Comparison of ENCODE assay signal across 8 cellular contexts in the genomic region with DNA sequence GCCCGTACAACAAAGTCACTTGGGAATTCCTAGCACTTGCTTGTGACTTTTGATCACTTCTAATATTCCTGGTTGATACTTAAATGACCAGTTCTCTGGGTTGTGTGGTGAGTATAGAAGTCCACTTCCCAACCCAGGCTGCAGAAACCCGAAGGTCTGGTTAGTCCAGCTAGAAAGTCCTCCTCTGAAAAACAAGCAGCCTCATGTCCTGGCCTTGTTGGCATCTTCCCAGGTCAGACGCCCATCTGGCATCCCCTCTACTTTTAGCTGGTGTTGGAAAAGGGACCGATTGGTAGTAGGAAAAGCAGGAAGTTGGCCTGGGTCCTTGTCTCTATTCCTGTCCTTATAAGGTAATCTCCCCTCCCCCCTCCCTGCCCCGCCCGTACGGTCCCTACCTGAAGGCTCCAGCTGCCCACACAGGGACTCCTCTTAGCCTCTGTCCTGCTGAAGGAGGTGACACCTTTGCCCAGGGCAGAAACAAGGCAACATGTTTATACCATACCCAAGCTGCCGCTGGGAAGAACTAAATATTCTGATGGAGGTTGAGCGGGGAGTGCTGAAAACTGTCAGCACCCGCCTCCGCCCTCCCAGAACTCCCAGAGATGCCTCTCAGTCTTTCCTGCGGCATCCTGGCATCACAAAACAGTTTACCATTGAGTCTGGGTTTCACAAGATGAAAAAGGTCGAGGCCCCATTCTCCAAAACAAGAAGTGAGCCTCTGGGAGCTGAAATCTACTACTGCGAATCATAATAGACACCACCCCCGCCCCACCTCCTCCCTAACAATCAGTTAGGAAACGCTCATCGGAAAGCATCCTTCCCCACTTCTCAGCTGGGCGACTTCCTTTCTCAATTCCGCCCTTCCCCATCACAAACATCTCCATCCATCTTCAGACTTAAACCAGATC. TPM values are rescaled to one million over a fixed set of nuclear protein-coding genes. Genes with fewer than 3 reads are reported as not detected.
DNase-seq lines count a peak whose midpoint lies in the region; ATAC-seq and TF ChIP-seq lines count a peak whose summit lies in the region.

No MANE protein-coding gene starts in this region.

- H3K27me3 Mint-ChIP-seq in CD8-positive, alpha-beta memory T cell: peaks cover 0 to 8% of the 10 kb centered on the region in 2 donors
- no peaks in the 10 kb centered on the region for H3K27me3 Mint-ChIP-seq in chondrocyte (ENCODE audit: low read depth)

- peak overlapping the region; percentile 93 to 100 (median 99) for H3K4me3 Mint-ChIP-seq in CD8-positive, alpha-beta memory T cell
- H3K4me3 Mint-ChIP-seq in chondrocyte (ENCODE audit: unreplicated experiment): peak overlapping the region; percentile 89

- peaks cover 73% of the 10 kb centered on the region for H3K4me1 ChIP-seq in CD8-positive, alpha-beta memory T cell (ENCODE audit: insufficient read depth, low read length)
- H3K4me1 ChIP-seq in HUES48 (ENCODE audit: control insufficient read depth, insufficient read depth, low read length) (peaks cover 10% of the 10 kb centered on the region), SJSA1 (replicated peaks) (peaks cover 25% of the 10 kb centered on the region)

- no peak for TF ChIP-seq CTCF in chondrocyte (IDR thresholded peaks at IDR 0.05)

- no peaks in the 10 kb centered on the region for H3K27me3 ChIP-seq in CD8-positive, alpha-beta memory T cell (ENCODE audit: insufficient read depth, low read length, poor library complexity, severe bottlenecking)
- peaks cover 7% of the 10 kb centered on the region; the same call in 1 of the 2 replicates for H3K27me3 ChIP-seq in HUES48 (ENCODE audit: control insufficient read depth, insufficient read depth, low read length)
- no peaks in the 10 kb centered on the region for H3K27me3 ChIP-seq in SJSA1 (replicated peaks)

- peaks cover 16 to 56% (median 36%) of the 10 kb centered on the region in 3 donors for H3K36me3 Mint-ChIP-seq in CD8-positive, alpha-beta memory T cell
- peaks cover 14% of the 10 kb centered on the region for H3K36me3 Mint-ChIP-seq in chondrocyte (ENCODE audit: low read depth)

- POLR2A ChIA-PET in CD8-positive, alpha-beta memory T cell (lab: Charles Lee): interaction anchor here (0.6 to 13.0 kb wide), 7 partner anchors 9 to 325 kb away, joined by 3 to 275 read pairs (median 4); a partner anchor contains a TSS

- ATAC-seq in GM21526 (IDR thresholded peaks at IDR 0.05; ENCODE audit: low FRiP score, unreplicated experiment): no peak

- H3K27ac ChIP-seq in CD8-positive, alpha-beta memory T cell (ENCODE audit: low read depth, low read length): peak overlapping the region; percentile 70
- peak overlapping the region; percentile 87 for H3K27ac ChIP-seq in HUES48 (ENCODE audit: low read depth, low read length)
- H3K27ac ChIP-seq in SJSA1: peak overlapping the region; percentile 76

- peak overlapping the region; percentile 81 to 100 (median 98) for H3K27ac Mint-ChIP-seq in CD8-positive, alpha-beta memory T cell
- peak overlapping the region; percentile 93 for H3K27ac Mint-ChIP-seq in chondrocyte (ENCODE audit: unreplicated experiment)

- H3K36me3 ChIP-seq in CD8-positive, alpha-beta memory T cell (ENCODE audit: insufficient read depth, low read length): peaks cover 39% of the 10 kb centered on the region
- H3K36me3 ChIP-seq in HUES48 (ENCODE audit: control insufficient read depth, insufficient read depth, low read length) (peaks cover 2% of the 10 kb centered on the region; the same call in 1 of the 2 replicates), SJSA1 (peaks cover 57% of the 10 kb centered on the region)

- H3K4me3 ChIP-seq in CD8-positive, alpha-beta memory T cell (ENCODE audit: low read length): peak overlapping the region; percentile 98
- H3K4me3 ChIP-seq in HUES48 (ENCODE audit: low read depth, low read length) (peak overlapping the region; percentile 77), SJSA1 (peak overlapping the region; percentile 95)

- H3K9ac ChIP-seq in HUES48 (ENCODE audit: low read depth, low read length): no peak overlapping the region

- H3K4me1 Mint-ChIP-seq in CD8-positive, alpha-beta memory T cell: peaks cover 66 to 75% (median 72%) of the 10 kb centered on the region in 3 donors
- peaks cover 24% of the 10 kb centered on the region for H3K4me1 Mint-ChIP-seq in chondrocyte (ENCODE audit: low read depth)

- DNase-seq in CD8-positive, alpha-beta memory T cell: no peak
- DNase-seq in SJSA1 (ENCODE audit: low read depth in 1 of 2, low spot score in 2 of 2) (peak in 1 of 2 experiments; percentile 36), chondrocyte (ENCODE audit: low spot score) (no peak), kidney tubule cell (ENCODE audit: low spot score) (peak; percentile 68), ACHN (no peak)
- peak; percentile 22 for DNase-seq in stimulated activated CD4-positive, alpha-beta T cell treated with anti-CD3 and anti-CD28 coated beads, Interleukin-4, amount 100 ng/mL, for 1 hour

- in situ Hi-C loops in ACHN (cut with HindIII; ENCODE audit: low pct_ligation_motif_present, low pct_unique_long_range_greater_than_20kb, low sequenced_read_pairs): no loop called here

- H3K9me3 Mint-ChIP-seq in CD8-positive, alpha-beta memory T cell: peaks cover 0 to 2% (median 0%) of the 10 kb centered on the region in 5 donors
- H3K9me3 Mint-ChIP-seq in chondrocyte (ENCODE audit: low read depth): no peaks in the 10 kb centered on the region

- H3K9me3 ChIP-seq in CD8-positive, alpha-beta memory T cell (ENCODE audit: low read length): no peaks in the 10 kb centered on the region
- no peaks in the 10 kb centered on the region for H3K9me3 ChIP-seq in HUES48 (ENCODE audit: control insufficient read depth, insufficient read depth, low read length)
- H3K9me3 ChIP-seq in SJSA1 (replicated peaks): peaks cover 3% of the 10 kb centered on the region; the same call in 1 of the 2 replicates

- CTCF ChIA-PET in CD8-positive, alpha-beta memory T cell (lab: Charles Lee): interaction anchor here (1.7 to 9.7 kb wide), 3 partner anchors 12 to 89 kb away, joined by 5 to 83 read pairs (median 8); no protein-coding TSS in a partner anchor

RNA-seq across cellular contexts. Expression of a gene that starts 1.3 kb away (rescaled TPM):
- 100 to 1,000 TPM; 168 to 185 TPM for total RNA-seq in CD8-positive, alpha-beta memory T cell
- polyA plus RNA-seq in CD8-positive, alpha-beta memory T cell: 753 TPM
- 201 and 238 TPM in 2 replicates for total RNA-seq in SJSA1 (2014; rRNA removed; shearing (Covaris generic))
- total RNA-seq in chondrocyte: 89.6 to 124 TPM (median 124 TPM) in 3 replicates

RNA-seq across cellular contexts. Expression of a gene that starts 39.4 kb away (rescaled TPM):
- 1 to 10 TPM; 9.1 to 9.6 TPM for total RNA-seq in CD8-positive, alpha-beta memory T cell
- polyA plus RNA-seq in CD8-positive, alpha-beta memory T cell: 12.3 TPM
- 19.9 and 33.9 TPM in 2 replicates for total RNA-seq in SJSA1 (2014; rRNA removed; shearing (Covaris generic))
- 10.8 to 14.3 TPM (median 11.8 TPM) in 3 replicates for total RNA-seq in chondrocyte

RNA-seq across cellular contexts. Expression of a gene that starts 48.8 kb away (rescaled TPM):
- 10 to 100 TPM; 62.7 to 63.7 TPM for total RNA-seq in CD8-positive, alpha-beta memory T cell
- polyA plus RNA-seq in CD8-positive, alpha-beta memory T cell: 28.2 TPM
- 24.8 and 28.9 TPM in 2 replicates for total RNA-seq in SJSA1 (2014; rRNA removed; shearing (Covaris generic))
- 37.7 to 58.6 TPM (median 43.3 TPM) in 3 replicates for total RNA-seq in chondrocyte

RNA-seq across cellular contexts. Expression of a gene that starts 53.8 kb away (rescaled TPM):
- 10 to 100 TPM; 86.0 to 96.4 TPM for total RNA-seq in CD8-positive, alpha-beta memory T cell
- polyA plus RNA-seq in CD8-positive, alpha-beta memory T cell: 9.3 TPM
- 53.5 and 67.0 TPM in 2 replicates for total RNA-seq in SJSA1 (2014; rRNA removed; shearing (Covaris generic))
- 80.3 to 87.0 TPM (median 85.7 TPM) in 3 replicates for total RNA-seq in chondrocyte

Comparison
In these comparisons a context has a peak if more than half of its experiments do, and no peak if none do; other contexts are left out.
1. DNase-seq: peak in kidney tubule cell (single experiment) and stimulated activated CD4-positive, alpha-beta T cell treated with anti-CD3 and anti-CD28 coated beads, Interleukin-4, amount 100 ng/mL, for 1 hour (single experiment); none in CD8-positive, alpha-beta memory T cell (0 of 5), chondrocyte (single experiment) and ACHN (single experiment).
2. Peak in every context shown above with its lines, with median percentiles within 50 percentile points of each other: H3K27ac ChIP-seq and H3K4me3 ChIP-seq.